Comparison of ENCODE assay signal across 19 cellular contexts in genomic region chr2:215382011-215382410, GRCh38.
"Had no signal": no experiment of that assay in that cellular context is flagged by ENCODE, and none has a peak within 500 bp of the region (broad histone marks: within the 10 kb centered on the region; RNA-seq: fewer than 3 reads in every experiment).

No MANE protein-coding gene starts in this region.

- H3K9ac ChIP-seq: neural progenitor cell, parathyroid adenoma had no signal

- H3K9me3 ChIP-seq: esophagus muscularis mucosa, gastroesophageal sphincter, psoas muscle, testis, transverse colon had no signal

- H3K27ac ChIP-seq: epithelial cell of prostate, esophagus muscularis mucosa, gastroesophageal sphincter, neural progenitor cell, parathyroid adenoma, psoas muscle, testis, transverse colon had no signal

- H3K4me3 ChIP-seq: esophagus muscularis mucosa, gastroesophageal sphincter, neural progenitor cell, psoas muscle, testis, transverse colon had no signal

- H3K36me3 ChIP-seq: neural progenitor cell had no signal

- DNase-seq: effector memory CD8-positive, alpha-beta T cell; foreskin fibroblast; glutamatergic neuron; islet precursor cell; mammary epithelial cell; nucleus accumbens; psoas muscle; retina; stimulated activated CD4-positive, alpha-beta T cell treated with anti-CD3 and anti-CD28 coated beads, Interleukin-2, amount 100 ng/mL, for 24 hours; stimulated activated CD4-positive, alpha-beta T cell treated with anti-CD3 and anti-CD28 coated beads, Interleukin-4, amount 100 ng/mL, for 4 hours; stimulated activated naive B cell treated with anti-CD40 and anti-IgM and Interleukin-4, amounts not matched to agents 10 μg/mL and 1 μg/mL and 100 μg/mL, for 72 hours; stimulated activated naive CD8-positive, alpha-beta T cell treated with anti-CD3 and anti-CD28 coated beads, Interleukin-15, amount 100 ng/mL, for 72 hours; testis; transverse colon had no signal

- H3K4me1 ChIP-seq: gastroesophageal sphincter, neural progenitor cell, parathyroid adenoma, psoas muscle, testis, transverse colon had no signal

- H3K27me3 ChIP-seq: esophagus muscularis mucosa, gastroesophageal sphincter, neural progenitor cell, testis, transverse colon had no signal

- H3K4me2 ChIP-seq: neural progenitor cell had no signal

- H3K79me2 ChIP-seq: parathyroid adenoma had no signal

- H2AFZ ChIP-seq: neural progenitor cell, parathyroid adenoma had no signal
